Comparison of ENCODE assay signal across 9 cellular contexts in genomic region chr5:175658299-175659145, GRCh38. TPM values are rescaled to one million over a fixed set of nuclear protein-coding genes. Genes with fewer than 3 reads are reported as not detected.
DNase-seq lines count a peak whose midpoint lies in the region; ATAC-seq and TF ChIP-seq lines count a peak whose summit lies in the region.
"Had no signal": no experiment of that assay in that cellular context is flagged by ENCODE, and none has a peak within 500 bp of the region (broad histone marks: within the 10 kb centered on the region; RNA-seq: fewer than 3 reads in every experiment).

No MANE protein-coding gene starts in this region.

- peak; percentile 43 for DNase-seq in activated CD8-positive, alpha-beta memory T cell treated with anti-CD3 and anti-CD28 coated beads, Interleukin-2, amount 50 U/mL, for 4 hours
- DNase-seq in right atrium auricular region (ENCODE audit: low spot score), result no peak
- DNase-seq in medulla oblongata (ENCODE audit: extremely low spot score), result no peak
- no peak for DNase-seq in erythroblast (lab: John Stamatoyannopoulos, UW)
- DNase-seq in DMS153 (lab: John Stamatoyannopoulos, UW), result no peak

- H3K4me3 ChIP-seq in HUES6 (ENCODE audit: low read depth, low read length), result peak overlapping the region; percentile 84
- H3K4me3 ChIP-seq in right atrium auricular region, result peak overlapping the region; percentile 68 to 72
- H3K4me3 ChIP-seq in skeletal muscle tissue (ENCODE audit: low read length in 3 of 3), result peak overlapping the region; percentile 64 to 70 (median 65)

- ATAC-seq in GM21723 (IDR thresholded peaks at IDR 0.05; ENCODE audit: unreplicated experiment), result no peak

- H3K9me3 ChIP-seq in HUES6 (ENCODE audit: control insufficient read depth, insufficient read depth, low read depth, low read length) (no peaks in the 10 kb centered on the region), right atrium auricular region (no peaks in the 10 kb centered on the region), skeletal muscle tissue (ENCODE audit: control insufficient read depth in 3 of 3, low read length in 3 of 3) (no peaks in the 10 kb centered on the region)

- no peak for TF ChIP-seq CTCF in right atrium auricular region (IDR thresholded peaks at IDR 0.05)

- TF ChIP-seq POLR2A in erythroblast (IDR thresholded peaks at IDR 0.05; ENCODE audit: low read length), result no peak

- H3K27ac ChIP-seq in HUES6 (ENCODE audit: low read depth, low read length) (no peak overlapping the region), right atrium auricular region (peak overlapping the region; percentile 77 to 87), skeletal muscle tissue (ENCODE audit: low read depth, low read length) (no peak overlapping the region)

- H3K4me1 ChIP-seq in HUES6 (ENCODE audit: control insufficient read depth, insufficient read depth, low read length) (no peaks in the 10 kb centered on the region; the same call in none of the 2 replicates), right atrium auricular region (peaks cover 0 to 27% of the 10 kb centered on the region in 2 donors), skeletal muscle tissue (ENCODE audit: control insufficient read depth in 3 of 3, insufficient read depth in 3 of 3, low read length in 3 of 3) (peaks cover 9 to 22% (median 10%) of the 10 kb centered on the region in 3 donors)

- peak overlapping the region; percentile 61 for H3K9ac ChIP-seq in HUES6 (ENCODE audit: low read length)
- H3K9ac ChIP-seq in skeletal muscle tissue (ENCODE audit: low read depth in 1 of 3, low read length in 3 of 3), result peak overlapping the region in 2 of 3 donors; percentile 59 to 62

- H3K36me3 ChIP-seq in HUES6 (ENCODE audit: control insufficient read depth, insufficient read depth, low read length) (no peaks in the 10 kb centered on the region), right atrium auricular region (no peaks in the 10 kb centered on the region), skeletal muscle tissue (ENCODE audit: control insufficient read depth in 3 of 3, insufficient read depth in 3 of 3, low read length in 3 of 3) (no peaks in the 10 kb centered on the region)

- H3K27me3 ChIP-seq in HUES6 (ENCODE audit: control insufficient read depth, insufficient read depth, low read length) (peaks cover 35% of the 10 kb centered on the region), right atrium auricular region (no peaks in the 10 kb centered on the region), skeletal muscle tissue (ENCODE audit: control insufficient read depth in 3 of 3, insufficient read depth in 3 of 3, low read length in 3 of 3) (peaks cover 26 to 32% (median 31%) of the 10 kb centered on the region in 3 donors)

RNA-seq across cellular contexts. Expression of gene HRH2, which starts 0.7 kb away (rescaled TPM):
- total RNA-seq in right atrium auricular region (10 to 100 TPM in 1 of 2 donors, 1 to 10 TPM in 1; 8.0 to 18.9 TPM), skeletal muscle tissue (1.0 TPM)
- total RNA-seq: lung microvascular endothelial cell had no signal

Comparison
In these comparisons a context has a peak if more than half of its experiments do, and no peak if none do; other contexts are left out.
1. H3K27ac ChIP-seq: peak in right atrium auricular region (2 of 2); none in HUES6 (single experiment) and skeletal muscle tissue (single experiment).
2. Peak in every context shown above with its lines, with median percentiles within 50 percentile points of each other: H3K4me3 ChIP-seq.